21 cellular contexts compared by ENCODE assay signal in genomic region chrX:73863268-73863667, GRCh38. TPM values are rescaled to one million over a fixed set of nuclear protein-coding genes. Genes with fewer than 3 reads are reported as not detected.
DNase-seq lines count a peak whose midpoint lies in the region; ATAC-seq and TF ChIP-seq lines count a peak whose summit lies in the region.
"Had no signal": no experiment of that assay in that cellular context is flagged by ENCODE, and none has a peak within 500 bp of the region (broad histone marks: within the 10 kb centered on the region; RNA-seq: fewer than 3 reads in every experiment).

No MANE protein-coding gene starts in this region.

- peak overlapping the region; percentile 81 for H3K27ac Mint-ChIP-seq in type B pancreatic cell
- H3K27ac Mint-ChIP-seq: B cell; CD14-positive monocyte; CD4-positive, alpha-beta T cell; CD8-positive, alpha-beta memory T cell; GM23338; HFFc6 had no signal

- POLR2A ChIA-PET in GM10248 (lab: Yijun Ruan, JAX) = no interaction called here

- H3K27ac ChIP-seq in esophagus (ENCODE audit: low read depth in 2 of 2, low read length in 1 of 2) = peak overlapping the region; percentile 26 to 67
- H3K27ac ChIP-seq: 22Rv1, BLaER1 had no signal

- H3K27me3 Mint-ChIP-seq in type B pancreatic cell = no peaks in the 10 kb centered on the region
- H3K27me3 Mint-ChIP-seq: B cell; CD4-positive, alpha-beta T cell had no signal

- H3K36me3 Mint-ChIP-seq in type B pancreatic cell = no peaks in the 10 kb centered on the region
- H3K36me3 Mint-ChIP-seq: CD14-positive monocyte had no signal

- DNase-seq in LHCN-M2 (ENCODE audit: low read depth) (peak; percentile 5), omental fat pad (ENCODE audit: low spot score) (no peak), type B pancreatic cell (ENCODE audit: extremely low spot score, unreplicated experiment) (no peak), GM10248 (ENCODE audit: extremely low spot score) (no peak), C1 segment of cervical spinal cord (lab: John Stamatoyannopoulos, UW) (no peak), medulla oblongata (ENCODE audit: extremely low spot score) (no peak)
- DNase-seq: CD4-positive, alpha-beta T cell; CD8-positive, alpha-beta memory T cell; DMS 273 treated with DMSO at 0.1 percent for 48 hours; DMS79; EL; GDM1; HFFc6 had no signal

- H3K4me1 Mint-ChIP-seq in type B pancreatic cell (ENCODE audit: unreplicated experiment) = no peaks in the 10 kb centered on the region
- H3K4me1 Mint-ChIP-seq: B cell; CD14-positive monocyte; CD8-positive, alpha-beta memory T cell; GM23338 had no signal

- CTCF ChIA-PET in GM10248 (lab: Yijun Ruan, JAX) = no interaction called here

- no peaks in the 10 kb centered on the region for H3K9me3 Mint-ChIP-seq in type B pancreatic cell
- H3K9me3 Mint-ChIP-seq: CD4-positive, alpha-beta T cell had no signal

- TF ChIP-seq CTCF in omental fat pad (IDR thresholded peaks at IDR 0.05) (no peak), type B pancreatic cell (conservative IDR thresholded peaks at IDR 0.05) (no peak), GM10248 (IDR thresholded peaks at IDR 0.05; ENCODE audit: control extremely low read depth, extremely low read depth, low read depth, missing control alignments) (no peak)

- no peaks in the 10 kb centered on the region for H3K27me3 ChIP-seq in esophagus (ENCODE audit: control insufficient read depth in 1 of 2, insufficient read depth in 2 of 2, low read length in 2 of 2)
- H3K27me3 ChIP-seq: BLaER1 had no signal

- H3K4me1 ChIP-seq in esophagus (ENCODE audit: control insufficient read depth in 2 of 2, insufficient read depth in 2 of 2, low read length in 1 of 2) = peaks cover 0 to 2% of the 10 kb centered on the region in 2 donors
- H3K4me1 ChIP-seq: BLaER1, HAP-1 had no signal

- H3K9me3 ChIP-seq in esophagus (ENCODE audit: control insufficient read depth in 2 of 2, insufficient read depth in 1 of 2, low read depth in 1 of 2, low read length in 1 of 2) = no peaks in the 10 kb centered on the region
- H3K9me3 ChIP-seq: BLaER1, HAP-1 had no signal

- H3K4me3 Mint-ChIP-seq in type B pancreatic cell = no peak overlapping the region
- H3K4me3 Mint-ChIP-seq: B cell; CD14-positive monocyte; CD4-positive, alpha-beta T cell; CD8-positive, alpha-beta memory T cell; GM23338; HFFc6 had no signal

- peak; percentile 23 for ATAC-seq in omental fat pad (ENCODE audit: low FRiP score)
- no peak for ATAC-seq in HG03378 (IDR thresholded peaks at IDR 0.05; ENCODE audit: unreplicated experiment)
- ATAC-seq: GM23338 had no signal

- H3K36me3 ChIP-seq in esophagus (ENCODE audit: control insufficient read depth in 2 of 2, insufficient read depth in 2 of 2, low read length in 1 of 2) = no peaks in the 10 kb centered on the region
- H3K36me3 ChIP-seq: BLaER1, HAP-1 had no signal

- no peak overlapping the region for H3K4me3 ChIP-seq in esophagus (ENCODE audit: low read depth in 1 of 2, low read length in 2 of 2)
- H3K4me3 ChIP-seq: BLaER1, GM23338, HAP-1 had no signal

RNA-seq across cellular contexts. Expression of gene XIST, which starts 10.8 kb away (rescaled TPM):
- total RNA-seq in LHCN-M2 (2014; rRNA removed) = under 0.01 TPM in 1 of 2 replicates, not detected in the other
- polyA plus RNA-seq in LHCN-M2 (2012) = not detected
- polyA plus RNA-seq in esophagus = 10 to 100 TPM in 1 of 2 donors, under 1 TPM in 1; 0.02 to 54.0 TPM
- 100 to 1,000 TPM in 2 of 4 donors, under 1 TPM in 2; 0.24 to 209 (median 91.2) TPM for total RNA-seq in omental fat pad
- total RNA-seq in type B pancreatic cell (ENCODE audit: low replicate concordance) = not detected in 2 replicates
- total RNA-seq: B cell; CD4-positive, alpha-beta T cell; CD8-positive, alpha-beta memory T cell; HFFc6 had no signal
